ENCODE assay signal across 12 cellular contexts in the genomic region with DNA sequence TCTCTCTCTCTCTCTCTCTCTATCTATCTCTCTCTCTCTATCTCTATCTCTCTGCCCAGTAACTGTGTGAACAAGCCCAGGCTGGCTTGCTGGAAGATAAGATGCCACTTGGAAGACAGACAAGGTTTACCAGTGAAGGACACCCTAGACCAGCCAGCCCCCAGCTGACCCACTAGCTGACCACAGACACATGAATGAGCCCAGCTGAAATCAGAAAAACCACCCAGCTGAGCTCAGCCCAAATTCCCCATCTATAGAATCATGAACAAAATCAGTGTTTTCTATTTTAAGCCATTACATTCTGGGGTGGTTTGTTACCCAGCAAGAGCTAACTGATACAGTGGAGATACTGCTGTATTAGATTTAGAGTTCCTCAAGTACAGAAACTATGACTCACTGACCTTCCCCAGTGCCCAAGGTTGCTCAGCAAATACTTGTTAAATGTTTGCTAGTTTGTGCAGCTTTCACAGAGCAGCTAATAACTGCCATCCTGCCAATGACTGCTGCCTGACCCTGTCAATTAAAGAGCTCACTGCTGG.
"Had no signal": no experiment of that assay in that cellular context is flagged by ENCODE, and none has a peak within 500 bp of the region (broad histone marks: within the 10 kb centered on the region; RNA-seq: fewer than 3 reads in every experiment).

No MANE protein-coding gene starts in this region.

- H3K36me3 ChIP-seq: breast epithelium, prostate gland, sigmoid colon, uterus had no signal

- DNase-seq: activated CD4-positive, alpha-beta T cell treated with anti-CD3 and anti-CD28 coated beads, Interleukin-2, amount 50 U/mL, for 1 hour; activated CD4-positive, CD25-positive, alpha-beta regulatory T cell; activated CD8-positive, alpha-beta memory T cell treated with anti-CD3 and anti-CD28 coated beads for 24 hours; activated naive CD4-positive, alpha-beta T cell treated with Interleukin-2 at 50 U/mL for 16 hours; aorta; sigmoid colon; stimulated activated CD4-positive, alpha-beta T cell treated with anti-CD3 and anti-CD28 coated beads, Interleukin-12 subunit alpha, Interleukin-12 subunit beta, amount 100 ng/mL, for 4 hours; stimulated activated CD4-positive, alpha-beta T cell treated with anti-CD3 and anti-CD28 coated beads, Interleukin-2, amount 100 ng/mL, for 24 hours; uterus had no signal

- H3K27me3 ChIP-seq: breast epithelium, sigmoid colon, uterus had no signal

- H3K9me3 ChIP-seq: prostate gland, sigmoid colon, uterus had no signal

- H3K27ac ChIP-seq: prostate gland, uterus had no signal

- H3K4me1 ChIP-seq: prostate gland, uterus had no signal

- H3K4me3 ChIP-seq: breast epithelium, prostate gland, sigmoid colon, uterus had no signal

- ATAC-seq: stimulated activated effector memory CD8-positive, alpha-beta T cell treated with anti-CD3 and anti-CD28 coated beads, Interleukin-12 subunit alpha, Interleukin-12 subunit beta, amount 100 ng/mL, for 72 hours had no signal
